In genomic region chr9:136970361-136970760, GRCh38 we compare ENCODE assay signal across 32 cellular contexts. TPM values are rescaled to one million over a fixed set of nuclear protein-coding genes. Genes with fewer than 3 reads are reported as not detected.
"Had no signal": no experiment of that assay in that cellular context is flagged by ENCODE, and none has a peak within 500 bp of the region (broad histone marks: within the 10 kb centered on the region; RNA-seq: fewer than 3 reads in every experiment).

No MANE protein-coding gene starts in this region.

- H3K27me3 ChIP-seq: adrenal gland, body of pancreas, foreskin keratinocyte had no signal

- H3K4me3 ChIP-seq: adrenal gland, body of pancreas, esophagus muscularis mucosa, gastrocnemius medialis had no signal

- DNase-seq: activated B cell treated with CpG ODN at 0.5 μM for 24 hours; activated CD4-positive, alpha-beta T cell treated with anti-CD3 and anti-CD28 coated beads for 48 hours; activated CD4-positive, alpha-beta T cell treated with anti-CD3 and anti-CD28 coated beads, Interleukin-2, amount 50 U/mL, for 1 hour; activated CD4-positive, alpha-beta T cell treated with anti-CD3 and anti-CD28 coated beads, Interleukin-2, amount 50 U/mL, for 48 hours; activated CD8-positive, alpha-beta memory T cell treated with anti-CD3 and anti-CD28 coated beads for 24 hours; activated CD8-positive, alpha-beta T cell treated with anti-CD3 and anti-CD28 coated beads for 36 hours; activated effector memory CD4-positive, alpha-beta T cell treated with anti-CD3 and anti-CD28 coated beads, Interleukin-2, amount 50 U/mL, for 16 hours; activated naive CD4-positive, alpha-beta T cell treated with anti-CD3 and anti-CD28 coated beads for 36 hours; activated naive CD8-positive, alpha-beta T cell treated with anti-CD3 and anti-CD28 coated beads for 36 hours; activated naive CD8-positive, alpha-beta T cell treated with anti-CD3 and anti-CD28 coated beads, Interleukin-2, amount 50 U/mL, for 24 hours; activated T-cell treated with anti-CD3 and anti-CD28 coated beads, Interleukin-2, amount 50 U/mL, for 4 hours; adrenal gland; amygdala; aorta; body of pancreas; caudate nucleus; cortex of kidney; dermis blood vessel endothelial cell; effector CD4-positive, alpha-beta T cell; effector memory CD8-positive, alpha-beta T cell; erythroblast; foreskin keratinocyte; gastrocnemius medialis; glutamatergic neuron; T-helper 1 cell; T-helper 17 cell; T1000; WERI-Rb-1 had no signal

- H3K36me3 ChIP-seq: adrenal gland, esophagus muscularis mucosa, gastrocnemius medialis, WERI-Rb-1 had no signal

- H3K27ac Mint-ChIP-seq: activated B cell treated with CpG ODN at 0.5 μM for 24 hours; activated CD8-positive, alpha-beta T cell treated with anti-CD3 and anti-CD28 coated beads for 36 hours; activated naive CD4-positive, alpha-beta T cell treated with anti-CD3 and anti-CD28 coated beads for 36 hours; activated naive CD8-positive, alpha-beta T cell treated with anti-CD3 and anti-CD28 coated beads for 36 hours; activated naive CD8-positive, alpha-beta T cell treated with anti-CD3 and anti-CD28 coated beads, Interleukin-2, amount 50 U/mL, for 24 hours; activated T-helper 17 cell treated with anti-CD3 and anti-CD28 coated beads, Interleukin-2, amount 50 U/mL, for 72 hours; T-helper 17 cell; T-helper 2 cell treated with Interferon-gamma antibody and Interleukin-4, amounts not matched to agents 5 μg/mL and 100 μg/mL, for 36 hours had no signal

- H3K9me3 Mint-ChIP-seq: activated B cell treated with CpG ODN at 0.5 μM for 24 hours; activated CD8-positive, alpha-beta T cell treated with anti-CD3 and anti-CD28 coated beads for 36 hours; activated naive CD4-positive, alpha-beta T cell treated with anti-CD3 and anti-CD28 coated beads for 36 hours; activated naive CD4-positive, alpha-beta T cell treated with anti-CD3 and anti-CD28 coated beads, Interleukin-2, amount 50 U/mL, for 24 hours; activated naive CD8-positive, alpha-beta T cell treated with anti-CD3 and anti-CD28 coated beads for 36 hours; activated naive CD8-positive, alpha-beta T cell treated with anti-CD3 and anti-CD28 coated beads, Interleukin-2, amount 50 U/mL, for 24 hours; activated T-cell treated with anti-CD3 and anti-CD28 coated beads, Interleukin-2, amount 50 U/mL, for 4 hours; activated T-helper 17 cell treated with anti-CD3 and anti-CD28 coated beads, Interleukin-2, amount 50 U/mL, for 72 hours; effector memory CD8-positive, alpha-beta T cell; T-helper 2 cell treated with Interferon-gamma antibody and Interleukin-4, amounts not matched to agents 5 μg/mL and 100 μg/mL, for 36 hours had no signal

- H3K36me3 Mint-ChIP-seq: activated naive CD4-positive, alpha-beta T cell treated with anti-CD3 and anti-CD28 coated beads, Interleukin-2, amount 50 U/mL, for 24 hours; activated naive CD8-positive, alpha-beta T cell treated with anti-CD3 and anti-CD28 coated beads for 36 hours had no signal

- H3K9me3 ChIP-seq: adrenal gland, body of pancreas, esophagus muscularis mucosa, gastrocnemius medialis had no signal

- H3K4me3 Mint-ChIP-seq: activated B cell treated with CpG ODN at 0.5 μM for 24 hours; activated CD8-positive, alpha-beta T cell treated with anti-CD3 and anti-CD28 coated beads for 36 hours; activated naive CD4-positive, alpha-beta T cell treated with anti-CD3 and anti-CD28 coated beads for 36 hours; activated naive CD4-positive, alpha-beta T cell treated with anti-CD3 and anti-CD28 coated beads, Interleukin-2, amount 50 U/mL, for 24 hours; activated naive CD8-positive, alpha-beta T cell treated with anti-CD3 and anti-CD28 coated beads for 36 hours; activated naive CD8-positive, alpha-beta T cell treated with anti-CD3 and anti-CD28 coated beads, Interleukin-2, amount 50 U/mL, for 24 hours; activated T-cell treated with anti-CD3 and anti-CD28 coated beads, Interleukin-2, amount 50 U/mL, for 4 hours; activated T-helper 17 cell treated with anti-CD3 and anti-CD28 coated beads, Interleukin-2, amount 50 U/mL, for 72 hours; effector memory CD8-positive, alpha-beta T cell; T-helper 17 cell; T-helper 2 cell treated with Interferon-gamma antibody and Interleukin-4, amounts not matched to agents 5 μg/mL and 100 μg/mL, for 36 hours had no signal

- H3K4me1 ChIP-seq: foreskin keratinocyte, gastrocnemius medialis had no signal

- H3K27ac ChIP-seq: adrenal gland, body of pancreas, esophagus muscularis mucosa, foreskin keratinocyte, gastrocnemius medialis, WERI-Rb-1 had no signal

- H3K27me3 Mint-ChIP-seq: activated CD8-positive, alpha-beta T cell treated with anti-CD3 and anti-CD28 coated beads for 36 hours; activated naive CD4-positive, alpha-beta T cell treated with anti-CD3 and anti-CD28 coated beads, Interleukin-2, amount 50 U/mL, for 24 hours; activated naive CD8-positive, alpha-beta T cell treated with anti-CD3 and anti-CD28 coated beads for 36 hours; activated naive CD8-positive, alpha-beta T cell treated with anti-CD3 and anti-CD28 coated beads, Interleukin-2, amount 50 U/mL, for 24 hours; activated T-helper 17 cell treated with anti-CD3 and anti-CD28 coated beads, Interleukin-2, amount 50 U/mL, for 72 hours; effector memory CD8-positive, alpha-beta T cell; T-helper 17 cell had no signal

RNA-seq across cellular contexts. Expression of gene PTGDS, which starts 6.9 kb away (rescaled TPM):
- total RNA-seq: activated B cell treated with CpG ODN at 0.5 μM for 24 hours; activated CD8-positive, alpha-beta T cell treated with anti-CD3 and anti-CD28 coated beads for 36 hours; activated naive CD4-positive, alpha-beta T cell treated with anti-CD3 and anti-CD28 coated beads for 36 hours; activated naive CD8-positive, alpha-beta T cell treated with anti-CD3 and anti-CD28 coated beads for 36 hours; foreskin keratinocyte had no signal
- polyA plus RNA-seq: foreskin keratinocyte had no signal

RNA-seq across cellular contexts. Expression of gene LCNL1, which starts 12.4 kb away (rescaled TPM):
- total RNA-seq: activated B cell treated with CpG ODN at 0.5 μM for 24 hours; activated CD8-positive, alpha-beta T cell treated with anti-CD3 and anti-CD28 coated beads for 36 hours; activated naive CD4-positive, alpha-beta T cell treated with anti-CD3 and anti-CD28 coated beads for 36 hours; activated naive CD8-positive, alpha-beta T cell treated with anti-CD3 and anti-CD28 coated beads for 36 hours; activated T-cell treated with anti-CD3 and anti-CD28 coated beads, Interleukin-2, amount 50 U/mL, for 4 hours; body of pancreas; dermis blood vessel endothelial cell; foreskin keratinocyte had no signal
- polyA plus RNA-seq: foreskin keratinocyte had no signal

RNA-seq across cellular contexts. Expression of gene LCN12, which starts 18.3 kb away (rescaled TPM):
- total RNA-seq: dermis blood vessel endothelial cell, esophagus muscularis mucosa, foreskin keratinocyte, gastrocnemius medialis had no signal

RNA-seq across cellular contexts. Expression of gene C8G, which starts 25.3 kb away (rescaled TPM):
- total RNA-seq: body of pancreas, dermis blood vessel endothelial cell, esophagus muscularis mucosa had no signal
